ENCODE assay signal across 20 cellular contexts in the genomic region with DNA sequence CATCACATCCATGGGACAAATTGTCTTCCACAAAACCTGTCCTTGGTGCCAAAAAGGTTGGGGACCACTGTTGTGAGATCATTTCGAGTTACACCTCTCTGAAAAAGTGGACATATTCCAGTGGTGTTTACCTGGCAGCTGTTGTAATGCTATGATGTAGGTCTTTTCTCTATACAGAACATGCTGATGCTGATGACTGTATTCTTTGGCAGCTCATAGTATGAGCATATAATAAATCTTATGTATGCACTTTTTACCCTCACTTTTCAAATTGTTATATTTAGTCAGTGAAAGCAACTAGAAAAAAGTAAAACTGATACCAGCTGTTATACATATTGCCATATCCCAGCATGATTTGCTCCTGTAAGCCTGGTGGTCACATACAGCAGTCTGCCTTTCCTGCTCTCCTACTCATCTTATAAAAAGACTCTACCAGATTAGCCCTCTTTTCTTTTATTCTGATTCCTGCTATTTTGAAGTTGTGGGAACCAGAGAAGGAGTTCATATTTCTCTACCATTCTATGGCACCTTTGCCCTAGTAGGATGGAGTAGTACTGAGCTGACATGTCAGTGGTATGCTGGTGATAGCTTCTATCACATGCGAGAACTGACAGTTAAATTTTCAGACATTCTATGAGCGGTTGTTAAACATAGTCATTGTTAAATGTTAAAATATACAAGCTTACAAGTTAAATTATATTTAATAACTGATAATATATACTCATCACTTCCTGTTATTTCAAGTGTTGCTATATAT.
DNase-seq lines count a peak whose midpoint lies in the region; ATAC-seq and TF ChIP-seq lines count a peak whose summit lies in the region.
"Had no signal": no experiment of that assay in that cellular context is flagged by ENCODE, and none has a peak within 500 bp of the region (broad histone marks: within the 10 kb centered on the region; RNA-seq: fewer than 3 reads in every experiment).

No MANE protein-coding gene starts in this region.

- H3K9me3 ChIP-seq in RWPE2 (ENCODE audit: severe bottlenecking) (no peaks in the 10 kb centered on the region), aorta (ENCODE audit: control insufficient read depth, low read length) (no peaks in the 10 kb centered on the region)
- H3K9me3 ChIP-seq: ascending aorta, spleen, testis had no signal

- H3K27me3 ChIP-seq in RWPE2 (ENCODE audit: insufficient read depth, poor library complexity, severe bottlenecking), result no peaks in the 10 kb centered on the region
- no peaks in the 10 kb centered on the region for H3K27me3 ChIP-seq in aorta (ENCODE audit: control insufficient read depth in 1 of 2, insufficient read depth in 2 of 2, low read length in 1 of 2)
- H3K27me3 ChIP-seq: ascending aorta, spleen, testis had no signal

- peak overlapping the region; percentile 38 for H3K27ac Mint-ChIP-seq in stimulated activated effector memory CD8-positive, alpha-beta T cell treated with anti-CD3 and anti-CD28 coated beads, Interleukin-12 subunit alpha, Interleukin-12 subunit beta, amount 100 ng/mL, for 72 hours

- peak; percentile 45 for ATAC-seq in Right ventricle myocardium inferior
- no peak for ATAC-seq in left cardiac atrium
- ATAC-seq in RWPE2 (ENCODE audit: low read depth), result no peak
- no peak for ATAC-seq in stimulated activated effector memory CD8-positive, alpha-beta T cell treated with anti-CD3 and anti-CD28 coated beads, Interleukin-12 subunit alpha, Interleukin-12 subunit beta, amount 100 ng/mL, for 72 hours
- ATAC-seq in aorta (ENCODE audit: low FRiP score), result no peak

- no peaks in the 10 kb centered on the region for H3K9me3 Mint-ChIP-seq in stimulated activated effector memory CD8-positive, alpha-beta T cell treated with anti-CD3 and anti-CD28 coated beads, Interleukin-12 subunit alpha, Interleukin-12 subunit beta, amount 100 ng/mL, for 72 hours

- whole genome bisulfite sequencing in aorta, 2 donors, result 63 to 71% methylated on average over 3 of the region's 3 CpGs

- H3K4me3 Mint-ChIP-seq in stimulated activated effector memory CD8-positive, alpha-beta T cell treated with anti-CD3 and anti-CD28 coated beads, Interleukin-12 subunit alpha, Interleukin-12 subunit beta, amount 100 ng/mL, for 72 hours, result no peak overlapping the region

- no peak overlapping the region for H3K4me3 ChIP-seq in RWPE2 (ENCODE audit: severe bottlenecking)
- H3K4me3 ChIP-seq in fibroblast of the aortic adventitia (ENCODE audit: low read depth, low read length), result no peak overlapping the region
- no peak overlapping the region for H3K4me3 ChIP-seq in aorta (ENCODE audit: low read length in 2 of 2)
- H3K4me3 ChIP-seq: ascending aorta, lung, testis had no signal

- H3K27ac ChIP-seq in RWPE2 (ENCODE audit: poor library complexity, severe bottlenecking) (peak overlapping the region; percentile 78), aorta (ENCODE audit: low read depth in 1 of 2, low read length in 2 of 2) (no peak overlapping the region)
- H3K27ac ChIP-seq: ascending aorta, testis had no signal

- no peak for DNase-seq in Right ventricle myocardium inferior (ENCODE audit: missing footprints)
- no peak for DNase-seq in left cardiac atrium
- DNase-seq in RWPE2 (ENCODE audit: low spot score), result no peak
- peak; percentile 40 for DNase-seq in fibroblast of the aortic adventitia (ENCODE audit: low read depth)
- no peak for DNase-seq in stimulated activated effector memory CD8-positive, alpha-beta T cell treated with anti-CD3 and anti-CD28 coated beads, Interleukin-12 subunit alpha, Interleukin-12 subunit beta, amount 100 ng/mL, for 72 hours (ENCODE audit: low spot score in 2 of 2)
- no peak for DNase-seq in GM20000 (ENCODE audit: low spot score)
- no peak for DNase-seq in aorta
- DNase-seq in erythroblast (lab: John Stamatoyannopoulos, UW), result no peak
- DNase-seq: activated CD4-positive, alpha-beta T cell treated with anti-CD3 and anti-CD28 coated beads, Interleukin-2, amount 50 U/mL, for 4 hours; activated naive CD4-positive, alpha-beta T cell treated with Interleukin-2 at 50 U/mL for 16 hours; C1 segment of cervical spinal cord; cortex of kidney; head of caudate nucleus; NCI-H1436 treated with DMSO at 0.1 percent for 48 hours; NCI-H2227 treated with DMSO at 0.1 percent for 48 hours; posterior cingulate gyrus; spleen; testis had no signal

- H3K36me3 ChIP-seq in RWPE2 (ENCODE audit: low read depth) (peaks cover 12% of the 10 kb centered on the region), aorta (ENCODE audit: control insufficient read depth in 1 of 2, insufficient read depth in 2 of 2, low read length in 1 of 2) (no peaks in the 10 kb centered on the region)
- H3K36me3 ChIP-seq: ascending aorta, spleen had no signal

- TF ChIP-seq POLR2A in erythroblast (IDR thresholded peaks at IDR 0.05; ENCODE audit: low read length), result no peak

- H3K4me1 ChIP-seq in RWPE2 (ENCODE audit: insufficient read depth, poor library complexity, severe bottlenecking) (peaks cover 25% of the 10 kb centered on the region), aorta (ENCODE audit: control insufficient read depth in 1 of 2, insufficient read depth in 2 of 2, low read length in 2 of 2) (peaks cover 3 to 6% of the 10 kb centered on the region in 2 donors)

- H3K36me3 Mint-ChIP-seq in stimulated activated effector memory CD8-positive, alpha-beta T cell treated with anti-CD3 and anti-CD28 coated beads, Interleukin-12 subunit alpha, Interleukin-12 subunit beta, amount 100 ng/mL, for 72 hours, result no peaks in the 10 kb centered on the region

- intact Hi-C loops in Right ventricle myocardium inferior (cut with DNase I) (no loop called here), left cardiac atrium (cut with DNase I) (no loop called here), aorta (cut with DNase I) (no loop called here)

- peaks cover 18% of the 10 kb centered on the region for H3K4me1 Mint-ChIP-seq in stimulated activated effector memory CD8-positive, alpha-beta T cell treated with anti-CD3 and anti-CD28 coated beads, Interleukin-12 subunit alpha, Interleukin-12 subunit beta, amount 100 ng/mL, for 72 hours

- TF ChIP-seq CTCF in RWPE2 (IDR thresholded peaks at IDR 0.05; ENCODE audit: poor library complexity, severe bottlenecking), result no peak
- TF ChIP-seq CTCF in fibroblast of the aortic adventitia (IDR thresholded peaks at IDR 0.05; ENCODE audit: insufficient read depth, low read length), result no peak
- TF ChIP-seq CTCF in GM20000 (IDR thresholded peaks at IDR 0.05; ENCODE audit: extremely low read depth, missing control alignments), result no peak
